Comparison of ENCODE assay signal across 1 cellular context in genomic region chr17:56939869-56940484, GRCh38.
TF ChIP-seq lines count a peak whose summit lies in the region.

No MANE protein-coding gene starts in this region.

TF ChIP-seq in GM12878, 131 proteins besides CTCF, POLR2A, EP300 and RAD21:
- TF ChIP-seq SMARCA5 (IDR thresholded peaks at IDR 0.05) (0 out of 2 replicates have a peak, but pooled peaks have one; percentile 21), CBX5 (IDR thresholded peaks at IDR 0.05; ENCODE audit: low read depth) (no peak), SMC3 (IDR thresholded peaks at IDR 0.05; ENCODE audit: borderline replicate concordance, low read length) (peak; percentile 76), ZNF622 (IDR thresholded peaks at IDR 0.05) (no peak)
